ENCODE assay signal across 8 cellular contexts in the genomic region with DNA sequence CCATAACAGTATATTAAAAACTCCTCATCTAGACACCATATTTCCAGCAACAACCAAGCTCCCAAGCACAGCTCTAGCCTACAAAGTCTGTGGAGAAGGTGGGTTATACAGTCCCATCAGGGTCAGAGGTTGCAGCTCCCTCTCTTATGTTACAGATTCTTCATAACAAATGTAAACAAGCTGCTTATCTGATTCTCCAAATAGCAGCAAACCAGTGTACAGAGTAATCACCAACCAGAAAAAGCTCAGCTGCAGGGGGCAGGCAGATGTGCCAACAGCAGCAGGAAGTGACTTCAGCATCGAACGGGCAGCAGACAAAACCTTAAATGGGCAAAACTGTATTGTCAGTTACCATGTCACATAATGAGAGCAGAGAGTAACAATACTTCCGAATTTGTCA.
A peak's percentile ranks its signal among the peaks of the same experiment; 100 is the strongest.
DNase-seq lines count a peak whose midpoint lies in the region; ATAC-seq, FAIRE-seq and TF ChIP-seq lines count a peak whose summit lies in the region.

No MANE protein-coding gene starts in this region.

- no peak overlapping the region for H3K4me3 ChIP-seq in effector memory CD4-positive, alpha-beta T cell (ENCODE audit: insufficient read depth, low read depth, low read length, poor library complexity, severe bottlenecking)

- TF ChIP-seq CTCF in D721Med (IDR thresholded peaks at IDR 0.05; ENCODE audit: insufficient read depth, missing control alignments), result no peak

- H3K27ac Mint-ChIP-seq in T-helper 1 cell treated with Interleukin-12 subunit alpha and Interleukin-12 subunit beta and Interleukin-4 antibody, amounts not matched to agents 30 μg/mL and 1 μg/mL, for 36 hours, result peak overlapping the region; percentile 79

- H3K4me1 Mint-ChIP-seq in T-helper 1 cell treated with Interleukin-12 subunit alpha and Interleukin-12 subunit beta and Interleukin-4 antibody, amounts not matched to agents 30 μg/mL and 1 μg/mL, for 36 hours (ENCODE audit: low read depth), result peaks cover 41% of the 10 kb centered on the region

- ATAC-seq in GM18858 (IDR thresholded peaks at IDR 0.05; ENCODE audit: unreplicated experiment) (peak; percentile 68), HG03108 (IDR thresholded peaks at IDR 0.05; ENCODE audit: unreplicated experiment) (peak; percentile 50), GM19035 (IDR thresholded peaks at IDR 0.05; ENCODE audit: unreplicated experiment) (no peak)

- FAIRE-seq in D721Med (lab: Jason Lieb, UNC), result no peak

- no peaks in the 10 kb centered on the region for H3K36me3 ChIP-seq in effector memory CD4-positive, alpha-beta T cell (ENCODE audit: control insufficient read depth, insufficient read depth, low read length)

- peaks cover 6% of the 10 kb centered on the region for H3K9me3 Mint-ChIP-seq in T-helper 1 cell treated with Interleukin-12 subunit alpha and Interleukin-12 subunit beta and Interleukin-4 antibody, amounts not matched to agents 30 μg/mL and 1 μg/mL, for 36 hours

- peak; percentile 35 to 56 (median 48) for DNase-seq in effector memory CD4-positive, alpha-beta T cell
- DNase-seq in D721Med (ENCODE audit: insufficient read length, low spot score), result no peak
- no peak for DNase-seq in nucleus accumbens (lab: John Stamatoyannopoulos, UW)
- no peak for DNase-seq in HuH-7.5 (ENCODE audit: low spot score)

- H3K36me3 Mint-ChIP-seq in T-helper 1 cell treated with Interleukin-12 subunit alpha and Interleukin-12 subunit beta and Interleukin-4 antibody, amounts not matched to agents 30 μg/mL and 1 μg/mL, for 36 hours (ENCODE audit: low read depth), result peaks cover 7% of the 10 kb centered on the region

- no peaks in the 10 kb centered on the region for H3K9me3 ChIP-seq in effector memory CD4-positive, alpha-beta T cell (ENCODE audit: control insufficient read depth, low read length)

- H3K27me3 ChIP-seq in effector memory CD4-positive, alpha-beta T cell (replicated peaks; ENCODE audit: control insufficient read depth, insufficient read depth, low read length, poor library complexity, severe bottlenecking), result no peaks in the 10 kb centered on the region

- no peaks in the 10 kb centered on the region for H3K27me3 Mint-ChIP-seq in T-helper 1 cell treated with Interleukin-12 subunit alpha and Interleukin-12 subunit beta and Interleukin-4 antibody, amounts not matched to agents 30 μg/mL and 1 μg/mL, for 36 hours (ENCODE audit: low read depth)

- H3K4me3 Mint-ChIP-seq in T-helper 1 cell treated with Interleukin-12 subunit alpha and Interleukin-12 subunit beta and Interleukin-4 antibody, amounts not matched to agents 30 μg/mL and 1 μg/mL, for 36 hours, result no peak overlapping the region

- H3K27ac ChIP-seq in effector memory CD4-positive, alpha-beta T cell (ENCODE audit: insufficient read depth, low read length, poor library complexity, severe bottlenecking), result no peak overlapping the region

- H3K4me1 ChIP-seq in effector memory CD4-positive, alpha-beta T cell (ENCODE audit: control insufficient read depth, insufficient read depth, low read length, poor library complexity, severe bottlenecking), result peaks cover 6% of the 10 kb centered on the region

Comparison
In these comparisons a context has a peak if more than half of its experiments do, and no peak if none do; other contexts are left out.
1. DNase-seq: peak in effector memory CD4-positive, alpha-beta T cell (3 of 3); none in D721Med (single experiment), nucleus accumbens (0 of 56) and HuH-7.5 (single experiment).